Comparison of ENCODE assay signal across 17 cellular contexts in the genomic region with DNA sequence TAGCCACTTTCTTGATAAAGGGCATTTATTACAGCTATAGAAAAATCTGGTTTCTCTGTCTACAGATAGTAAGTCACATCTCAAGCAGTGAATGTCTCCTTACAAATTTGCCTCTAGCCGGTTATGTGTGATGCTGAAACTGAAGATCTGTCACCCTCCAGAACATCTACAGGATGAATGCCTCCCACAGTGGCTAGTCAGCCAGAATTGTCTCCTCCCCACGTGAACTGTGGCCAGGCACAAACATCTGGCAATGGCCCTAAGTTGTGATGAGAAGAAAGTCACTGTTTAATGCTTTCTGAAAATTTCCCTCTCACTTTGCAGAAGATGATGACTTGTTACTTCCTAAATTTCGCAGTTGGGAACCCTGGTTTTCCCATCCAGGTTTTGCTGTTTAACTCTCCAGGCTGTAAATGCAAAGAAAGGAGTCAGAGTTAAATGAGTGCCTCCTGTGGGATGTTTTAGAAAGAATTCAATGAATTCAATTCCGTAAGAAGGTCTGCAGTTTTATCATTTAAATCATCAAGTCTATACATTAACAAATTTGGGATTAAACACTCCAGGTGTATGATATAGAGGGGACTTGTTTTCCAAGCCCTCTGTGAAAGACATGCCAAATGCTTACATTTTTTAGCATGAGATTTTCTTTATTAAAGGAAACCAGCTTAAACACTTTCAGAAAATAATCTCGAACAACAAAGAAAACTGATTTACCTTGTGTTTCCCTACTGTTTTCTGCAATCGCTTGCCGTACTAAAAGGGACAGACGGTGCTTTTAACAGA. TPM values are rescaled to one million over a fixed set of nuclear protein-coding genes. Genes with fewer than 3 reads are reported as not detected.
DNase-seq lines count a peak whose midpoint lies in the region; ATAC-seq, FAIRE-seq and TF ChIP-seq lines count a peak whose summit lies in the region.
"Had no signal": no experiment of that assay in that cellular context is flagged by ENCODE, and none has a peak within 500 bp of the region (broad histone marks: within the 10 kb centered on the region; RNA-seq: fewer than 3 reads in every experiment).

No MANE protein-coding gene starts in this region.

- TF ChIP-seq RAD21 in H1 (IDR thresholded peaks at IDR 0.05 in 1 of 2, conservative IDR thresholded peaks at IDR 0.05 in 1 of 2; ENCODE audit: low read depth in 2 of 2, low read length in 2 of 2), result peak; percentile 23 to 24; a peak in 3 of 4 replicates

- H3K4me1 ChIP-seq in right atrium auricular region, result peaks cover 0 to 14% of the 10 kb centered on the region in 2 donors
- peaks cover 2 to 19% (median 9%) of the 10 kb centered on the region in 4 experiments for H3K4me1 ChIP-seq in H1 (replicated peaks in 1 of 4; ENCODE audit: control insufficient read depth in 3 of 4, insufficient read depth in 4 of 4, low read length in 3 of 4)
- H3K4me1 ChIP-seq in iPS-20b (ENCODE audit: insufficient read depth, low read length), result peaks cover 18% of the 10 kb centered on the region; the same call in 1 of the 2 replicates

- DNase-seq in right atrium auricular region (ENCODE audit: low spot score) (peak; percentile 55), left ventricle myocardium superior (no peak), H1 (ENCODE audit: low read depth in 1 of 2, low spot score in 2 of 2) (no peak), osteocyte (ENCODE audit: extremely low spot score, unreplicated experiment) (peak; percentile 23), chondrocyte (ENCODE audit: low spot score) (no peak)
- no peak for DNase-seq in activated CD8-positive, alpha-beta T cell treated with anti-CD3 and anti-CD28 coated beads, Interleukin-2, amount 10 ng/mL, durations not matched to agents 7 days and 5 days
- DNase-seq: 8988T; Calu3; CD4-positive, CD25-positive, alpha-beta regulatory T cell; DMS 273 treated with DMSO at 0.1 percent for 48 hours; GOT3; HCEC 1CT; HFFc6 had no signal

- H3K4me3 ChIP-seq in right atrium auricular region, result no peak overlapping the region
- peak overlapping the region in 1 of 4 experiments; percentile 1; a peak in 2 of 8 replicates for H3K4me3 ChIP-seq in H1 (ENCODE audit: extremely low read depth in 1 of 4, insufficient read depth in 2 of 4, low read depth in 3 of 4, low read length in 4 of 4)
- H3K4me3 ChIP-seq in iPS-20b (ENCODE audit: low read length), result peak overlapping the region; percentile 24; the same call in 1 of the 2 replicates
- H3K4me3 ChIP-seq: BLaER1 treated with 17β-estradiol and CSF1 and Interleukin-3, amounts not matched to agents 10 nM and 100 nM had no signal

- no peak overlapping the region for H3K4ac ChIP-seq in H1 (replicated peaks; ENCODE audit: insufficient read length, low read depth, low read length)

- H2AK5ac ChIP-seq in H1 (ENCODE audit: low read depth, low read length), result no peak overlapping the region

- 0 out of 2 replicates have a peak overlapping the region, but pooled peaks have one; percentile 10 for H2AFZ ChIP-seq in H1 (ENCODE audit: low read length)

- H3K9ac ChIP-seq in H1 (replicated peaks in 1 of 4; ENCODE audit: extremely low read depth in 1 of 4, low read depth in 3 of 4, low read length in 3 of 4) (no peak overlapping the region), iPS-20b (ENCODE audit: low read depth, low read length) (peak overlapping the region; percentile 69; the same call in 1 of the 2 replicates)
- H3K9ac ChIP-seq: BLaER1 treated with 17β-estradiol and CSF1 and Interleukin-3, amounts not matched to agents 10 nM and 100 nM had no signal

- no peaks in the 10 kb centered on the region for H3K36me3 ChIP-seq in right atrium auricular region
- H3K36me3 ChIP-seq in H1 (ENCODE audit: control insufficient read depth in 2 of 4, insufficient read depth in 4 of 4, low read length in 3 of 4), result no peaks in the 10 kb centered on the region
- H3K36me3 ChIP-seq in iPS-20b (ENCODE audit: insufficient read depth, low read depth, low read length), result no peaks in the 10 kb centered on the region
- H3K36me3 ChIP-seq: BLaER1 treated with 17β-estradiol and CSF1 and Interleukin-3, amounts not matched to agents 10 nM and 100 nM had no signal

- H3K4me2 ChIP-seq in H1 (ENCODE audit: insufficient read depth in 1 of 2, low read depth in 2 of 2, low read length in 2 of 2), result peak overlapping the region; percentile 45 to 47
- H3K4me2 ChIP-seq: BLaER1 treated with 17β-estradiol and CSF1 and Interleukin-3, amounts not matched to agents 10 nM and 100 nM had no signal

- H3K9me3 ChIP-seq in right atrium auricular region (no peaks in the 10 kb centered on the region), H1 (ENCODE audit: insufficient read depth in 2 of 2, low read depth in 1 of 2, low read length in 1 of 2) (no peaks in the 10 kb centered on the region), iPS-20b (ENCODE audit: insufficient read depth, low read depth, low read length) (no peaks in the 10 kb centered on the region)

- H3K27ac Mint-ChIP-seq in osteocyte (ENCODE audit: unreplicated experiment) (no peak overlapping the region), chondrocyte (ENCODE audit: unreplicated experiment) (no peak overlapping the region)
- H3K27ac Mint-ChIP-seq in activated CD8-positive, alpha-beta T cell treated with anti-CD3 and anti-CD28 coated beads, Interleukin-2, amount 10 ng/mL, durations not matched to agents 7 days and 5 days, result no peak overlapping the region
- H3K27ac Mint-ChIP-seq: CD4-positive, CD25-positive, alpha-beta regulatory T cell; HFFc6 had no signal

- no peak for ATAC-seq in left ventricle myocardium superior
- ATAC-seq in HG03135 (IDR thresholded peaks at IDR 0.05; ENCODE audit: unreplicated experiment), result no peak
- no peak for ATAC-seq in activated CD8-positive, alpha-beta T cell treated with anti-CD3 and anti-CD28 coated beads, Interleukin-2, amount 10 ng/mL, durations not matched to agents 7 days and 5 days

- H3K4me3 Mint-ChIP-seq in osteocyte (ENCODE audit: unreplicated experiment) (no peak overlapping the region), chondrocyte (ENCODE audit: unreplicated experiment) (no peak overlapping the region)
- no peak overlapping the region for H3K4me3 Mint-ChIP-seq in activated CD8-positive, alpha-beta T cell treated with anti-CD3 and anti-CD28 coated beads, Interleukin-2, amount 10 ng/mL, durations not matched to agents 7 days and 5 days
- H3K4me3 Mint-ChIP-seq: CD4-positive, CD25-positive, alpha-beta regulatory T cell; HFFc6 had no signal

- no peak overlapping the region for H2BK15ac ChIP-seq in H1 (ENCODE audit: low read length)

- no peaks in the 10 kb centered on the region for H3K27me3 Mint-ChIP-seq in osteocyte (ENCODE audit: unreplicated experiment)
- no peaks in the 10 kb centered on the region for H3K27me3 Mint-ChIP-seq in activated CD8-positive, alpha-beta T cell treated with anti-CD3 and anti-CD28 coated beads, Interleukin-2, amount 10 ng/mL, durations not matched to agents 7 days and 5 days (ENCODE audit: low read depth)
- H3K27me3 Mint-ChIP-seq in chondrocyte (ENCODE audit: low read depth), result no peaks in the 10 kb centered on the region
- H3K27me3 Mint-ChIP-seq: CD4-positive, CD25-positive, alpha-beta regulatory T cell had no signal

- no peak for TF ChIP-seq POLR2A in H1 (IDR thresholded peaks at IDR 0.05; ENCODE audit: control extremely low read depth in 1 of 2, low read depth in 2 of 2, low read length in 2 of 2)

- peak; percentile 90 for FAIRE-seq in H1 (lab: Jason Lieb, UNC)
- FAIRE-seq: GM18507 had no signal

- POLR2A ChIA-PET in H1 (lab: Charles Lee; ENCODE audit: partially characterized antibody), result no interaction called here
- POLR2A ChIA-PET in activated CD8-positive, alpha-beta T cell treated with anti-CD3 and anti-CD28 coated beads, Interleukin-2, amount 10 ng/mL, durations not matched to agents 7 days and 5 days (lab: Charles Lee), result no interaction called here

- H3K27me3 ChIP-seq in right atrium auricular region (no peaks in the 10 kb centered on the region), H1 (replicated peaks in 1 of 4; ENCODE audit: control insufficient read depth in 3 of 4, extremely low read depth in 1 of 4, insufficient read depth in 3 of 4, low read length in 3 of 4) (no peaks in the 10 kb centered on the region), iPS-20b (ENCODE audit: insufficient read depth, low read length) (no peaks in the 10 kb centered on the region)
- H3K27me3 ChIP-seq: BLaER1 treated with 17β-estradiol and CSF1 and Interleukin-3, amounts not matched to agents 10 nM and 100 nM had no signal

- H3K14ac ChIP-seq in H1 (ENCODE audit: insufficient read length), result no peak overlapping the region

- H3K9me3 Mint-ChIP-seq in osteocyte (ENCODE audit: unreplicated experiment) (peaks cover 2% of the 10 kb centered on the region), chondrocyte (ENCODE audit: low read depth) (peaks cover 3% of the 10 kb centered on the region)
- H3K9me3 Mint-ChIP-seq in activated CD8-positive, alpha-beta T cell treated with anti-CD3 and anti-CD28 coated beads, Interleukin-2, amount 10 ng/mL, durations not matched to agents 7 days and 5 days (ENCODE audit: insufficient read depth), result no peaks in the 10 kb centered on the region
- H3K9me3 Mint-ChIP-seq: HFFc6 had no signal

- intact Hi-C loops in left ventricle myocardium superior (cut with micrococcal nuclease), result no loop called here

- 0 out of 2 replicates have a peak overlapping the region, but pooled peaks have one; percentile 1 for H2BK20ac ChIP-seq in H1 (ENCODE audit: low read length)

- TF ChIP-seq EP300 in H1 (IDR thresholded peaks at IDR 0.05; ENCODE audit: borderline replicate concordance in 1 of 2, low read depth in 2 of 2, low read length in 2 of 2), result no peak

- H3K23me2 ChIP-seq in H1 (ENCODE audit: low read depth, low read length), result no peaks in the 10 kb centered on the region; the same call in 1 of the 2 replicates

- TF ChIP-seq CTCF in right atrium auricular region (IDR thresholded peaks at IDR 0.05) (no peak), H1 (IDR thresholded peaks at IDR 0.05; ENCODE audit: control extremely low read depth in 1 of 3, insufficient read depth in 1 of 3, low read depth in 1 of 3, low read length in 3 of 3) (peak in 1 of 3 experiments; percentile 2; a peak in 1 of 4 replicates), osteocyte (IDR thresholded peaks at IDR 0.05) (no peak), chondrocyte (IDR thresholded peaks at IDR 0.05) (no peak)

- peak overlapping the region; percentile 13 for H3K56ac ChIP-seq in H1 (replicated peaks; ENCODE audit: insufficient read length, low read depth, low read length)

- 10% methylated on average over 8 of the region's 8 CpGs; no CpG with 5 or more reads in 1 of the 2 experiments for WGBS in H1 (ENCODE audit: extremely low coverage in 1 of 2, insufficient coverage in 1 of 2, insufficient read length in 1 of 2, insufficient replicate concordance in 2 of 2, low coverage in 1 of 2, low lambda C conversion rate in 2 of 2, missing lambda C conversion rate in 1 of 2), 2 experiments

- H3K27ac ChIP-seq in right atrium auricular region (peak overlapping the region; percentile 54 to 83), H1 (ENCODE audit: low read depth, low read length) (peak overlapping the region; percentile 27; the same call in 1 of the 2 replicates), iPS-20b (ENCODE audit: low read length) (peak overlapping the region; percentile 90)
- H3K27ac ChIP-seq: BLaER1 treated with 17β-estradiol and CSF1 and Interleukin-3, amounts not matched to agents 10 nM and 100 nM had no signal

- H2BK5ac ChIP-seq in H1 (ENCODE audit: low read depth, low read length), result peak overlapping the region; percentile 72; the same call in 1 of the 2 replicates

- CTCF ChIA-PET in H1 (lab: Charles Lee; ENCODE audit: partially characterized antibody), result interaction anchor here (0.8 to 1.6 kb wide), 3 partner anchors 8 to 372 kb away, joined by 3 to 4 read pairs (median 3); no protein-coding TSS in a partner anchor
- CTCF ChIA-PET in activated CD8-positive, alpha-beta T cell treated with anti-CD3 and anti-CD28 coated beads, Interleukin-2, amount 10 ng/mL, durations not matched to agents 7 days and 5 days (lab: Charles Lee), result no interaction called here

- H4K20me1 ChIP-seq in H1 (replicated peaks in 1 of 2; ENCODE audit: control insufficient read depth in 1 of 2, insufficient read depth in 2 of 2, low read length in 2 of 2), result no peaks in the 10 kb centered on the region
- H4K20me1 ChIP-seq: BLaER1 treated with 17β-estradiol and CSF1 and Interleukin-3, amounts not matched to agents 10 nM and 100 nM had no signal

- H3K79me1 ChIP-seq in H1 (ENCODE audit: low read depth, low read length), result no peaks in the 10 kb centered on the region

- peak overlapping the region; percentile 48; the same call in 1 of the 2 replicates for H3K18ac ChIP-seq in H1 (ENCODE audit: extremely low read depth, low read length)

- H4K91ac ChIP-seq in H1 (replicated peaks; ENCODE audit: insufficient read length, low read length), result peak overlapping the region; percentile 75

- peak overlapping the region; percentile 67 for H2BK120ac ChIP-seq in H1 (replicated peaks; ENCODE audit: low read depth, low read length)

- peak overlapping the region; percentile 79 for H4K5ac ChIP-seq in H1 (ENCODE audit: insufficient read length, low read depth, low read length)

- H2BK12ac ChIP-seq in H1 (ENCODE audit: low read depth, low read length), result peak overlapping the region; percentile 91

- H4K8ac ChIP-seq in H1 (ENCODE audit: extremely low read depth, insufficient read depth, low read length), result no peak overlapping the region

- H3K4me1 Mint-ChIP-seq in osteocyte (ENCODE audit: unreplicated experiment) (peaks cover 20% of the 10 kb centered on the region), chondrocyte (ENCODE audit: low read depth) (peaks cover 22% of the 10 kb centered on the region)
- H3K4me1 Mint-ChIP-seq in activated CD8-positive, alpha-beta T cell treated with anti-CD3 and anti-CD28 coated beads, Interleukin-2, amount 10 ng/mL, durations not matched to agents 7 days and 5 days (ENCODE audit: low read depth), result no peaks in the 10 kb centered on the region
- H3K4me1 Mint-ChIP-seq: CD4-positive, CD25-positive, alpha-beta regulatory T cell had no signal

- H3K36me3 Mint-ChIP-seq in osteocyte (ENCODE audit: unreplicated experiment) (no peaks in the 10 kb centered on the region), chondrocyte (ENCODE audit: low read depth) (no peaks in the 10 kb centered on the region)
- no peaks in the 10 kb centered on the region for H3K36me3 Mint-ChIP-seq in activated CD8-positive, alpha-beta T cell treated with anti-CD3 and anti-CD28 coated beads, Interleukin-2, amount 10 ng/mL, durations not matched to agents 7 days and 5 days (ENCODE audit: low read depth)
- H3K36me3 Mint-ChIP-seq: CD4-positive, CD25-positive, alpha-beta regulatory T cell had no signal

- H3K79me2 ChIP-seq in H1 (ENCODE audit: control insufficient read depth in 1 of 2, insufficient read depth in 2 of 2, low read length in 2 of 2), result no peaks in the 10 kb centered on the region

- H3K23ac ChIP-seq in H1 (ENCODE audit: insufficient read length), result no peak overlapping the region

RNA-seq across cellular contexts. Expression of a gene that starts 55.4 kb away (rescaled TPM):
- total RNA-seq in right atrium auricular region (1 to 10 TPM; 3.0 to 3.5 TPM), left ventricle myocardium superior (6.3 TPM), osteocyte (7.5 and 8.2 TPM in 2 replicates), chondrocyte (3.2 to 7.9 TPM (median 3.4 TPM) in 3 replicates)
- total RNA-seq in H1 (2021; fragmentation: NEBNext Ultra II Directional; extraction: Animal tissue kit (Norgen Biotek cat#: 25700)), result 2.0 and 2.6 TPM in 2 replicates
- 0.72 and 1.00 TPM in 2 replicates for polyA plus RNA-seq in H1 (2011; rRNA removed)
- polyA plus RNA-seq in H1 (2011; cell fraction: cytosol; rRNA removed), result 1.3 TPM
- polyA plus RNA-seq in H1 (2011; cell fraction: nucleus; rRNA removed), result 0.77 TPM
- 0.72 to 2.6 TPM (median 1.2 TPM) in 4 replicates for polyA plus RNA-seq in H1 (2012, experiment 1 of 2)
- 0.17 TPM for polyA plus RNA-seq in H1 (2012, experiment 2 of 2)
- polyA plus RNA-seq in H1 (2013, experiment 1 of 2), result 1.4 TPM
- polyA plus RNA-seq in H1 (2013, experiment 2 of 2), result 1.4 TPM
- 2.7 and 3.6 TPM in 2 replicates for polyA minus RNA-seq in H1 (2011; rRNA and poly(A)+ RNA removed)
- 1.4 TPM for polyA minus RNA-seq in H1 (2011; cell fraction: cytosol; rRNA and poly(A)+ RNA removed)
- 2.6 TPM for polyA minus RNA-seq in H1 (2011; cell fraction: nucleus; rRNA and poly(A)+ RNA removed)
- under 1 TPM; 0.53 to 0.70 TPM for total RNA-seq in activated CD8-positive, alpha-beta T cell treated with anti-CD3 and anti-CD28 coated beads, Interleukin-2, amount 10 ng/mL, durations not matched to agents 7 days and 5 days

Comparison
In these comparisons a context has a peak if more than half of its experiments do, and no peak if none do; other contexts are left out.
1. DNase-seq: peak in right atrium auricular region (single experiment) and osteocyte (single experiment); none in left ventricle myocardium superior (single experiment), H1 (0 of 2), activated CD8-positive, alpha-beta T cell treated with anti-CD3 and anti-CD28 coated beads, Interleukin-2, amount 10 ng/mL, durations not matched to agents 7 days and 5 days (single experiment) and chondrocyte (single experiment).
2. H3K27ac ChIP-seq: peak in every context shown above with its lines; median percentile 90 in iPS-20b; 68 in right atrium auricular region; 27 in H1.